8 cellular contexts compared by ENCODE assay signal in the genomic region with DNA sequence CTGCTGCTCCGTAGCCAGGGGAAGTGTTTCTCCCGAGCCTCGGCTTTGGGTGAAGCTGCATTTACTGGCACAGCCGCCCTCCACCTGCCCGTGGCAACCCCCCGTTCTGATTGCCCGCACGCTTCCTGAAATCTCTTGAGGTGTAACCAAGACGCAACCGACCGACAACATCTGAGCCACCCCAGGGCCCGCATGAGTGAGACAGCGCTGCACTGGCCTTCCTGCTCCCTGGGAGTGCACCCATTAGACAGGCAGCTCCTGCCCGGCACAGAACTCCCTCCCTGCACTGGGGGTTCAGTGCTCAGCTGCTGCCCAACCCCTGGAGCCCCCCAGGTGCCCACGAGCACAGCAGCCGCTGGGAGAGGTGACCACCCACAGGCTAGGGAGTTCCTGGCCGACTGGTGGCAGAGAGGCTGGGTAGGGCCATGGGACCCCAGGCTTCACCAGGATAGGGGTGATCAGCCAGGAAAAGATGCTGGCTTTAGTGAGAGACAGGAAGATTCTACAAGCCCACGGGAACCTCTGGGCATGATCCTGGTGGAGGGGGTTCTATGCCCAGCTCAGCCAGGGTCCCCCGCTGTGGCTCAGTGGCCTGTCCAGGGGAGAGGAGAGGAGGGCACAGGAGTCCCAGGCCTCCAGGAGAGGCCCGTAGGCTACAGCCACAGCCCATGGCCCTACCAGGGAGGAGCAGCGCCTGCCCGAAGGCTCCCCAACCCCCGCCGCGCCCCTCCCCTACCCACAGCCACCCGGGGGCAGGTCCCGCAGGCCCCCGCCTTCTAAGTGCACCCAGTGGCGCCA. TPM values are rescaled to one million over a fixed set of nuclear protein-coding genes. Genes with fewer than 3 reads are reported as not detected.
A peak's percentile ranks its signal among the peaks of the same experiment; 100 is the strongest.
DNase-seq lines count a peak whose midpoint lies in the region; ATAC-seq lines count a peak whose summit lies in the region.

No MANE protein-coding gene starts in this region.

- no peaks in the 10 kb centered on the region for H4K20me1 ChIP-seq in GM23248 (ENCODE audit: insufficient read depth)

- WGBS in GM23248 (ENCODE audit: low coverage in 1 of 2, low lambda C conversion rate in 2 of 2, missing lambda C conversion rate in 2 of 2), 2 experiments, result 56 to 67% methylated on average over 21 to 29 of the region's 29 CpGs
- 40% methylated on average over 29 of the region's 29 CpGs for WGBS in right cardiac atrium

- H3K36me3 Mint-ChIP-seq in activated T-helper 1 cell treated with anti-CD3 and anti-CD28 coated beads, Interleukin-12 subunit alpha, Interleukin-12 subunit beta, Interleukin-2, Interleukin-4 antibody, amounts not matched to agents 30 ng/mL and 10 ng/mL and 1 ng/mL, durations not matched to agents 14 hours and 24 hours and 36 hours (ENCODE audit: low read depth), result peaks cover 2% of the 10 kb centered on the region
- H3K36me3 Mint-ChIP-seq in stimulated activated memory B cell treated with anti-CD40 and anti-IgM and Interleukin-4, amounts not matched to agents 10 μg/mL and 1 μg/mL and 100 μg/mL, for 72 hours, result peaks cover 12% of the 10 kb centered on the region

- H3K9me3 ChIP-seq in GM23248 (ENCODE audit: low read depth) (no peaks in the 10 kb centered on the region), right cardiac atrium (ENCODE audit: control insufficient read depth, low read length) (no peaks in the 10 kb centered on the region)

- H3K4me1 ChIP-seq in GM23248 (ENCODE audit: insufficient read depth), result peaks cover 20% of the 10 kb centered on the region
- peaks cover 11% of the 10 kb centered on the region for H3K4me1 ChIP-seq in right cardiac atrium (ENCODE audit: control insufficient read depth, insufficient read depth, low read length)

- peaks cover 99% of the 10 kb centered on the region for H3K79me2 ChIP-seq in GM23248 (ENCODE audit: insufficient read depth)

- peak overlapping the region; percentile 31 for H3K4me3 Mint-ChIP-seq in activated T-helper 1 cell treated with anti-CD3 and anti-CD28 coated beads, Interleukin-12 subunit alpha, Interleukin-12 subunit beta, Interleukin-2, Interleukin-4 antibody, amounts not matched to agents 30 ng/mL and 10 ng/mL and 1 ng/mL, durations not matched to agents 14 hours and 24 hours and 36 hours
- peak overlapping the region; percentile 68 for H3K4me3 Mint-ChIP-seq in stimulated activated memory B cell treated with anti-CD40 and anti-IgM and Interleukin-4, amounts not matched to agents 10 μg/mL and 1 μg/mL and 100 μg/mL, for 72 hours

- H3K9me2 ChIP-seq in GM23248 (ENCODE audit: insufficient read depth), result no peaks in the 10 kb centered on the region

- H3K4me2 ChIP-seq in GM23248 (ENCODE audit: unreplicated experiment), result peak overlapping the region; percentile 69

- H3K9ac ChIP-seq in GM23248, result peak overlapping the region; percentile 71

- in situ Hi-C loops in GM23248 (cut with MboI), result no loop called here

- DNase-seq in GM23248, result no peak
- no peak for DNase-seq in activated T-helper 1 cell treated with anti-CD3 and anti-CD28 coated beads, Interleukin-12 subunit alpha, Interleukin-12 subunit beta, Interleukin-2, Interleukin-4 antibody, amounts not matched to agents 30 ng/mL and 10 ng/mL and 1 ng/mL, durations not matched to agents 14 hours and 24 hours and 36 hours (ENCODE audit: low spot score)
- no peak for DNase-seq in right cardiac atrium
- DNase-seq in GDM1 (lab: John Stamatoyannopoulos, UW), result no peak
- DNase-seq in SW 1271 (lab: John Stamatoyannopoulos, UW), result no peak
- no peak for DNase-seq in hepatic stellate cell (ENCODE audit: low spot score)
- DNase-seq in DMS53 (lab: John Stamatoyannopoulos, UW), result no peak

- H3K27me3 ChIP-seq in GM23248 (replicated peaks; ENCODE audit: insufficient read depth), result no peaks in the 10 kb centered on the region
- no peaks in the 10 kb centered on the region for H3K27me3 ChIP-seq in right cardiac atrium (ENCODE audit: control insufficient read depth, insufficient read depth)

- intact Hi-C loops in activated T-helper 1 cell treated with anti-CD3 and anti-CD28 coated beads, Interleukin-12 subunit alpha, Interleukin-12 subunit beta, Interleukin-2, Interleukin-4 antibody, amounts not matched to agents 30 ng/mL and 10 ng/mL and 1 ng/mL, durations not matched to agents 14 hours and 24 hours and 36 hours (cut with micrococcal nuclease), result no loop called here
- intact Hi-C loops in right cardiac atrium (cut with DNase I), result no loop called here

- H3K27me3 Mint-ChIP-seq in activated T-helper 1 cell treated with anti-CD3 and anti-CD28 coated beads, Interleukin-12 subunit alpha, Interleukin-12 subunit beta, Interleukin-2, Interleukin-4 antibody, amounts not matched to agents 30 ng/mL and 10 ng/mL and 1 ng/mL, durations not matched to agents 14 hours and 24 hours and 36 hours (ENCODE audit: insufficient read depth), result peaks cover 11% of the 10 kb centered on the region
- H3K27me3 Mint-ChIP-seq in stimulated activated memory B cell treated with anti-CD40 and anti-IgM and Interleukin-4, amounts not matched to agents 10 μg/mL and 1 μg/mL and 100 μg/mL, for 72 hours, result peaks cover 42% of the 10 kb centered on the region

- H3K9me3 Mint-ChIP-seq in activated T-helper 1 cell treated with anti-CD3 and anti-CD28 coated beads, Interleukin-12 subunit alpha, Interleukin-12 subunit beta, Interleukin-2, Interleukin-4 antibody, amounts not matched to agents 30 ng/mL and 10 ng/mL and 1 ng/mL, durations not matched to agents 14 hours and 24 hours and 36 hours, result no peaks in the 10 kb centered on the region
- no peaks in the 10 kb centered on the region for H3K9me3 Mint-ChIP-seq in stimulated activated memory B cell treated with anti-CD40 and anti-IgM and Interleukin-4, amounts not matched to agents 10 μg/mL and 1 μg/mL and 100 μg/mL, for 72 hours

- peaks cover 8% of the 10 kb centered on the region; the same call in 1 of the 2 replicates for H3K36me3 ChIP-seq in GM23248 (ENCODE audit: low read depth)

- H3K4me3 ChIP-seq in GM23248 (peak overlapping the region; percentile 56), right cardiac atrium (ENCODE audit: low read length) (peak overlapping the region; percentile 2)

- H3K27ac ChIP-seq in GM23248, result peak overlapping the region; percentile 66
- peak overlapping the region; percentile 90 for H3K27ac ChIP-seq in right cardiac atrium (ENCODE audit: low read length)

- H3K27ac Mint-ChIP-seq in activated T-helper 1 cell treated with anti-CD3 and anti-CD28 coated beads, Interleukin-12 subunit alpha, Interleukin-12 subunit beta, Interleukin-2, Interleukin-4 antibody, amounts not matched to agents 30 ng/mL and 10 ng/mL and 1 ng/mL, durations not matched to agents 14 hours and 24 hours and 36 hours, result no peak overlapping the region
- H3K27ac Mint-ChIP-seq in stimulated activated memory B cell treated with anti-CD40 and anti-IgM and Interleukin-4, amounts not matched to agents 10 μg/mL and 1 μg/mL and 100 μg/mL, for 72 hours, result peak overlapping the region; percentile 57

- H2AFZ ChIP-seq in GM23248, result no peak overlapping the region

- ATAC-seq in right cardiac atrium, result no peak
- peak; percentile 68 for ATAC-seq in stimulated activated memory B cell treated with anti-CD40 and anti-IgM and Interleukin-4, amounts not matched to agents 10 μg/mL and 1 μg/mL and 100 μg/mL, for 72 hours

- H3F3A ChIP-seq in GM23248 (ENCODE audit: insufficient read depth), result peaks cover 9% of the 10 kb centered on the region; the same call in 1 of the 2 replicates

- H3K4me1 Mint-ChIP-seq in activated T-helper 1 cell treated with anti-CD3 and anti-CD28 coated beads, Interleukin-12 subunit alpha, Interleukin-12 subunit beta, Interleukin-2, Interleukin-4 antibody, amounts not matched to agents 30 ng/mL and 10 ng/mL and 1 ng/mL, durations not matched to agents 14 hours and 24 hours and 36 hours (ENCODE audit: low read depth), result peaks cover 6% of the 10 kb centered on the region
- peaks cover 44% of the 10 kb centered on the region for H3K4me1 Mint-ChIP-seq in stimulated activated memory B cell treated with anti-CD40 and anti-IgM and Interleukin-4, amounts not matched to agents 10 μg/mL and 1 μg/mL and 100 μg/mL, for 72 hours

RNA-seq across cellular contexts. Expression of gene PLXNB2, which starts 14.6 kb away (rescaled TPM):
- total RNA-seq in GM23248 (2014; rRNA removed; shearing (Covaris generic)), result 136 and 147 TPM in 2 replicates
- polyA plus RNA-seq in GM23248 (2016; fragmentation: Nextera tagmentation; extraction: Ambion mirVana), result 123 and 136 TPM in 2 replicates
- total RNA-seq in activated T-helper 1 cell treated with anti-CD3 and anti-CD28 coated beads, Interleukin-12 subunit alpha, Interleukin-12 subunit beta, Interleukin-2, Interleukin-4 antibody, amounts not matched to agents 30 ng/mL and 10 ng/mL and 1 ng/mL, durations not matched to agents 14 hours and 24 hours and 36 hours, result 8.9 and 10.2 TPM in 2 replicates
- total RNA-seq in right cardiac atrium, result 100 to 1,000 TPM in 1 of 4 donors, 10 to 100 TPM in 3; 80.7 to 110 (median 90.6) TPM
- polyA plus RNA-seq in right cardiac atrium, result 60.0 TPM

RNA-seq across cellular contexts. Expression of gene MAPK11, which starts 22.7 kb away (rescaled TPM):
- total RNA-seq in GM23248 (2014; rRNA removed; shearing (Covaris generic)), result 9.8 and 12.3 TPM in 2 replicates
- polyA plus RNA-seq in GM23248 (2016; fragmentation: Nextera tagmentation; extraction: Ambion mirVana), result 1.0 and 1.2 TPM in 2 replicates
- 24.6 and 28.9 TPM in 2 replicates for total RNA-seq in activated T-helper 1 cell treated with anti-CD3 and anti-CD28 coated beads, Interleukin-12 subunit alpha, Interleukin-12 subunit beta, Interleukin-2, Interleukin-4 antibody, amounts not matched to agents 30 ng/mL and 10 ng/mL and 1 ng/mL, durations not matched to agents 14 hours and 24 hours and 36 hours
- total RNA-seq in right cardiac atrium, result 1 to 10 TPM; 6.4 to 7.9 (median 7.4) TPM
- 8.8 TPM for polyA plus RNA-seq in right cardiac atrium

RNA-seq across cellular contexts. Expression of gene MAPK12, which starts 31.4 kb away (rescaled TPM):
- 22.8 and 28.7 TPM in 2 replicates for total RNA-seq in GM23248 (2014; rRNA removed; shearing (Covaris generic))
- polyA plus RNA-seq in GM23248 (2016; fragmentation: Nextera tagmentation; extraction: Ambion mirVana) (20.7 and 23.2 TPM in 2 replicates), right cardiac atrium (15.2 TPM)
- 15.1 and 19.0 TPM in 2 replicates for total RNA-seq in activated T-helper 1 cell treated with anti-CD3 and anti-CD28 coated beads, Interleukin-12 subunit alpha, Interleukin-12 subunit beta, Interleukin-2, Interleukin-4 antibody, amounts not matched to agents 30 ng/mL and 10 ng/mL and 1 ng/mL, durations not matched to agents 14 hours and 24 hours and 36 hours
- 10 to 100 TPM; 10.5 to 14.8 (median 11.2) TPM for total RNA-seq in right cardiac atrium

RNA-seq across cellular contexts. Expression of gene DENND6B, which starts 34.0 kb away (rescaled TPM):
- 3.3 and 5.7 TPM in 2 replicates for total RNA-seq in GM23248 (2014; rRNA removed; shearing (Covaris generic))
- 6.1 and 6.6 TPM in 2 replicates for polyA plus RNA-seq in GM23248 (2016; fragmentation: Nextera tagmentation; extraction: Ambion mirVana)
- 1.7 and 2.2 TPM in 2 replicates for total RNA-seq in activated T-helper 1 cell treated with anti-CD3 and anti-CD28 coated beads, Interleukin-12 subunit alpha, Interleukin-12 subunit beta, Interleukin-2, Interleukin-4 antibody, amounts not matched to agents 30 ng/mL and 10 ng/mL and 1 ng/mL, durations not matched to agents 14 hours and 24 hours and 36 hours
- total RNA-seq in right cardiac atrium, result 1 to 10 TPM; 2.0 to 3.1 (median 2.5) TPM
- 2.4 TPM for polyA plus RNA-seq in right cardiac atrium

RNA-seq across cellular contexts. Expression of gene HDAC10, which starts 41.8 kb away (rescaled TPM):
- 16.8 and 19.2 TPM in 2 replicates for total RNA-seq in GM23248 (2014; rRNA removed; shearing (Covaris generic))
- polyA plus RNA-seq in GM23248 (2016; fragmentation: Nextera tagmentation; extraction: Ambion mirVana) (4.3 and 6.6 TPM in 2 replicates), right cardiac atrium (11.6 TPM)
- 67.4 and 68.1 TPM in 2 replicates for total RNA-seq in activated T-helper 1 cell treated with anti-CD3 and anti-CD28 coated beads, Interleukin-12 subunit alpha, Interleukin-12 subunit beta, Interleukin-2, Interleukin-4 antibody, amounts not matched to agents 30 ng/mL and 10 ng/mL and 1 ng/mL, durations not matched to agents 14 hours and 24 hours and 36 hours
- total RNA-seq in right cardiac atrium, result 10 to 100 TPM in 2 of 4 donors, 1 to 10 TPM in 2; 8.7 to 13.5 (median 11.6) TPM
